In the genomic region with DNA sequence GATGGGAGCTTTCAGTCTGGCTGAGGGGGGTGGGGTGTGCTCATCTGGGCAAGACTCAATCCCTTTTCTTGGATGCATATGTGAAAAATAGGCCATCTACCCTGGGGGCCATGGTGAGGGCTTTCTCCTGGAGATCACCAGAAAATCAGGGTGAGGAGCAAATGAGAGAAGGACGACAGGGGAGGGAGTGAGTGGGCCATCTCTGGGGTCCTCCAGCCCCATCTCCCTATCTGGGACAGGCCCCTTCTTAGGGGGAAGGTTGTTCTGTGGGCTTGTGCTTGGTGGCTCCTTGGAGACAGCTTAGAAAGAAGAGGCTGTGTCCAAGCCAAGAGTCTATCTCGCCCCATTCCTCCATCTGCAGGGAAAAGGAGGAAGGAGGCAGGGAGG, we compare ENCODE assay signal across 18 cellular contexts.
DNase-seq lines count a peak whose midpoint lies in the region; ATAC-seq and TF ChIP-seq lines count a peak whose summit lies in the region.
"Had no signal": no experiment of that assay in that cellular context is flagged by ENCODE, and none has a peak within 500 bp of the region (broad histone marks: within the 10 kb centered on the region; RNA-seq: fewer than 3 reads in every experiment).

No MANE protein-coding gene starts in this region.

- peaks cover 3% of the 10 kb centered on the region for H3K4me1 ChIP-seq in osteoblast (ENCODE audit: insufficient read depth, low read length)
- peaks cover 0 to 28% (median 22%) of the 10 kb centered on the region in 4 donors for H3K4me1 ChIP-seq in tibial artery
- no peaks in the 10 kb centered on the region for H3K4me1 ChIP-seq in MM.1S (ENCODE audit: low read length)

- POLR2A ChIA-PET in activated naive CD8-positive, alpha-beta T cell treated with anti-CD3 and anti-CD28 coated beads, Interleukin-2, amount 10 ng/mL, durations not matched to agents 7 days and 5 days (lab: Charles Lee): no interaction called here

- H3K9ac ChIP-seq in MM.1S (ENCODE audit: low read length): no peak overlapping the region

- no peaks in the 10 kb centered on the region for H3K9me3 ChIP-seq in osteoblast (ENCODE audit: low read depth, low read length)
- H3K9me3 ChIP-seq in tibial artery: no peaks in the 10 kb centered on the region
- no peaks in the 10 kb centered on the region for H3K9me3 ChIP-seq in MM.1S (replicated peaks; ENCODE audit: insufficient read depth, low read length)

- no peaks in the 10 kb centered on the region for H3K9me3 Mint-ChIP-seq in activated naive CD8-positive, alpha-beta T cell treated with anti-CD3 and anti-CD28 coated beads, Interleukin-2, amount 10 ng/mL, durations not matched to agents 7 days and 5 days
- H3K9me3 Mint-ChIP-seq in activated naive CD8-positive, alpha-beta T cell treated with anti-CD3 and anti-CD28 coated beads, Interleukin-2, amount 50 U/mL, for 24 hours: no peaks in the 10 kb centered on the region

- H3K4me2 ChIP-seq in osteoblast (ENCODE audit: insufficient read depth, low read length) (no peak overlapping the region), MM.1S (ENCODE audit: low read depth, low read length) (no peak overlapping the region)

- H3K27me3 ChIP-seq in osteoblast (ENCODE audit: insufficient read depth, low read length): peaks cover under 1% of the 10 kb centered on the region
- H3K27me3 ChIP-seq in tibial artery: no peaks in the 10 kb centered on the region
- no peaks in the 10 kb centered on the region for H3K27me3 ChIP-seq in MM.1S (replicated peaks; ENCODE audit: insufficient read depth, low read length)

- TF ChIP-seq CTCF in coronary artery (IDR thresholded peaks at IDR 0.05): no peak
- TF ChIP-seq CTCF in osteoblast (IDR thresholded peaks at IDR 0.05; ENCODE audit: extremely low read depth, low read depth, low read length): no peak
- no peak for TF ChIP-seq CTCF in tibial artery (IDR thresholded peaks at IDR 0.05)
- TF ChIP-seq CTCF in MM.1S (IDR thresholded peaks at IDR 0.05; ENCODE audit: low read length): no peak

- no peaks in the 10 kb centered on the region for H3K36me3 Mint-ChIP-seq in activated naive CD8-positive, alpha-beta T cell treated with anti-CD3 and anti-CD28 coated beads, Interleukin-2, amount 10 ng/mL, durations not matched to agents 7 days and 5 days
- no peaks in the 10 kb centered on the region for H3K36me3 Mint-ChIP-seq in activated naive CD8-positive, alpha-beta T cell treated with anti-CD3 and anti-CD28 coated beads, Interleukin-2, amount 50 U/mL, for 24 hours (ENCODE audit: low read depth)

- H3K27ac ChIP-seq in coronary artery (peak overlapping the region; percentile 81 to 83), osteoblast (ENCODE audit: low read depth, low read length) (no peak overlapping the region), tibial artery (peak overlapping the region; percentile 77 to 84), MM.1S (ENCODE audit: low read length) (no peak overlapping the region)

- H3K36me3 ChIP-seq in osteoblast (ENCODE audit: insufficient read depth, low read length) (no peaks in the 10 kb centered on the region), tibial artery (no peaks in the 10 kb centered on the region), MM.1S (replicated peaks; ENCODE audit: insufficient read depth, low read length) (no peaks in the 10 kb centered on the region)

- H4K20me1 ChIP-seq in osteoblast (ENCODE audit: insufficient read depth, low read length) (no peaks in the 10 kb centered on the region), MM.1S (ENCODE audit: insufficient read depth, low read length) (no peaks in the 10 kb centered on the region)

- DNase-seq in activated naive CD8-positive, alpha-beta T cell treated with anti-CD3 and anti-CD28 coated beads, Interleukin-2, amount 10 ng/mL, durations not matched to agents 7 days and 5 days: peak; percentile 6
- DNase-seq in activated naive CD8-positive, alpha-beta T cell treated with anti-CD3 and anti-CD28 coated beads, Interleukin-2, amount 50 U/mL, for 24 hours: no peak
- no peak for DNase-seq in coronary artery (ENCODE audit: low spot score)
- DNase-seq in osteoblast (ENCODE audit: insufficient read length, low spot score, missing footprints): peak; percentile 77
- peak in 1 of 2 donors; percentile 20 for DNase-seq in tibial artery
- DNase-seq in MM.1S: no peak
- no peak for DNase-seq in stimulated activated CD4-positive, alpha-beta T cell treated with anti-CD3 and anti-CD28 coated beads, Interleukin-4, amount 100 ng/mL, for 1 hour
- DNase-seq in HuH-7 (ENCODE audit: low spot score): no peak
- DNase-seq: COR-L47, GF-D8, GOT3, KBM-7, NCI-H1436, NCI-H2081 treated with DMSO at 0.1 percent for 48 hours, NCI-H510A, NCI-H774, RPMI8226 had no signal

- H3K4me1 Mint-ChIP-seq in activated naive CD8-positive, alpha-beta T cell treated with anti-CD3 and anti-CD28 coated beads, Interleukin-2, amount 10 ng/mL, durations not matched to agents 7 days and 5 days: no peaks in the 10 kb centered on the region
- no peaks in the 10 kb centered on the region for H3K4me1 Mint-ChIP-seq in activated naive CD8-positive, alpha-beta T cell treated with anti-CD3 and anti-CD28 coated beads, Interleukin-2, amount 50 U/mL, for 24 hours
- H3K4me1 Mint-ChIP-seq: CD14-positive monocyte had no signal

- no peak for ATAC-seq in activated naive CD8-positive, alpha-beta T cell treated with anti-CD3 and anti-CD28 coated beads, Interleukin-2, amount 10 ng/mL, durations not matched to agents 7 days and 5 days (ENCODE audit: low read depth)
- no peak for ATAC-seq in activated naive CD8-positive, alpha-beta T cell treated with anti-CD3 and anti-CD28 coated beads, Interleukin-2, amount 50 U/mL, for 24 hours

- H3K4me3 Mint-ChIP-seq in activated naive CD8-positive, alpha-beta T cell treated with anti-CD3 and anti-CD28 coated beads, Interleukin-2, amount 10 ng/mL, durations not matched to agents 7 days and 5 days: no peak overlapping the region
- H3K4me3 Mint-ChIP-seq in activated naive CD8-positive, alpha-beta T cell treated with anti-CD3 and anti-CD28 coated beads, Interleukin-2, amount 50 U/mL, for 24 hours: no peak overlapping the region
- H3K4me3 Mint-ChIP-seq: CD14-positive monocyte had no signal

- H3K79me2 ChIP-seq in osteoblast (ENCODE audit: insufficient read depth, low read length): no peaks in the 10 kb centered on the region
- H3K79me2 ChIP-seq in MM.1S (ENCODE audit: low read length): no peaks in the 10 kb centered on the region

- no peaks in the 10 kb centered on the region for H3K27me3 Mint-ChIP-seq in activated naive CD8-positive, alpha-beta T cell treated with anti-CD3 and anti-CD28 coated beads, Interleukin-2, amount 10 ng/mL, durations not matched to agents 7 days and 5 days
- H3K27me3 Mint-ChIP-seq in activated naive CD8-positive, alpha-beta T cell treated with anti-CD3 and anti-CD28 coated beads, Interleukin-2, amount 50 U/mL, for 24 hours: peaks cover 5% of the 10 kb centered on the region

- no peaks in the 10 kb centered on the region for H3F3A ChIP-seq in MM.1S (ENCODE audit: insufficient read depth, low read length)

- intact Hi-C loops in tibial artery (cut with DNase I; ENCODE audit: low total_unique reads): loop anchor here (10.0 kb wide), 1 partner anchor 261 kb away; no protein-coding TSS in a partner anchor

- H2AFZ ChIP-seq in osteoblast (ENCODE audit: low read length): no peak overlapping the region
- H2AFZ ChIP-seq in MM.1S (ENCODE audit: low read length): no peak overlapping the region

- H3K4me3 ChIP-seq in coronary artery: no peak overlapping the region
- no peak overlapping the region for H3K4me3 ChIP-seq in osteoblast (ENCODE audit: insufficient read depth, low read length)
- no peak overlapping the region for H3K4me3 ChIP-seq in tibial artery
- H3K4me3 ChIP-seq in MM.1S (ENCODE audit: low read length): no peak overlapping the region

- no peaks in the 10 kb centered on the region for H3K9me2 ChIP-seq in MM.1S (replicated peaks; ENCODE audit: insufficient read depth, low read length)

- no peak overlapping the region for H3K27ac Mint-ChIP-seq in activated naive CD8-positive, alpha-beta T cell treated with anti-CD3 and anti-CD28 coated beads, Interleukin-2, amount 10 ng/mL, durations not matched to agents 7 days and 5 days
- H3K27ac Mint-ChIP-seq in activated naive CD8-positive, alpha-beta T cell treated with anti-CD3 and anti-CD28 coated beads, Interleukin-2, amount 50 U/mL, for 24 hours: no peak overlapping the region

Comparison
In these comparisons a context has a peak if more than half of its experiments do, and no peak if none do; other contexts are left out.
1. DNase-seq: peak in activated naive CD8-positive, alpha-beta T cell treated with anti-CD3 and anti-CD28 coated beads, Interleukin-2, amount 10 ng/mL, durations not matched to agents 7 days and 5 days (single experiment) and osteoblast (single experiment); none in activated naive CD8-positive, alpha-beta T cell treated with anti-CD3 and anti-CD28 coated beads, Interleukin-2, amount 50 U/mL, for 24 hours (single experiment), coronary artery (single experiment), MM.1S (single experiment), stimulated activated CD4-positive, alpha-beta T cell treated with anti-CD3 and anti-CD28 coated beads, Interleukin-4, amount 100 ng/mL, for 1 hour (single experiment) and HuH-7 (single experiment).
2. H3K27ac ChIP-seq: peak in coronary artery (2 of 2) and tibial artery (2 of 2); none in osteoblast (single experiment) and MM.1S (single experiment).